25 cellular contexts compared by ENCODE assay signal in genomic region chr18:46310258-46310657, GRCh38.
A peak's percentile ranks its signal among the peaks of the same experiment; 100 is the strongest.
DNase-seq lines count a peak whose midpoint lies in the region; ATAC-seq and TF ChIP-seq lines count a peak whose summit lies in the region.
"Had no signal": no experiment of that assay in that cellular context is flagged by ENCODE, and none has a peak within 500 bp of the region (broad histone marks: within the 10 kb centered on the region; RNA-seq: fewer than 3 reads in every experiment).

No MANE protein-coding gene starts in this region.

- DNase-seq in D341Med (ENCODE audit: low spot score): peak; percentile 33
- peak; percentile 15 for DNase-seq in HT1080 (ENCODE audit: low read depth)
- no peak for DNase-seq in WTC11 (ENCODE audit: low spot score)
- DNase-seq in lung (ENCODE audit: low spot score): peak; percentile 43
- no peak for DNase-seq in OCI-M2 (lab: John Stamatoyannopoulos, UW; ENCODE audit: unreplicated experiment)
- DNase-seq in stimulated activated CD4-positive, alpha-beta T cell treated with anti-CD3 and anti-CD28 coated beads, Interleukin-1b, Interleukin-23, amount 100 ng/mL, for 48 hours: no peak
- DNase-seq: activated CD4-positive, alpha-beta T cell treated with anti-CD3 and anti-CD28 coated beads, Interleukin-2, amount 50 U/mL, for 48 hours; activated CD8-positive, alpha-beta memory T cell treated with anti-CD3 and anti-CD28 coated beads, Interleukin-2, amount 50 U/mL, for 4 hours; C1 segment of cervical spinal cord; Caco-2; EL; NCI-H1048; NCI-H2081 treated with DMSO at 0.1 percent for 48 hours; NCI-H69; ovary; stimulated activated CD4-positive, alpha-beta T cell treated with anti-CD3 and anti-CD28 coated beads, Interleukin-2, amount 100 ng/mL, for 48 hours; T1000 had no signal

- CTCF ChIA-PET in WTC11 (lab: Charles Lee): interaction anchor here (0.6 to 2.6 kb wide), 7 partner anchors 12 to 348 kb away, joined by 3 to 11 read pairs (median 4); no protein-coding TSS in a partner anchor

- no peaks in the 10 kb centered on the region for H3K27me3 Mint-ChIP-seq in WTC11 (ENCODE audit: low read depth)

- no peak for ATAC-seq in WTC11
- ATAC-seq in lung (ENCODE audit: insufficient read depth, low FRiP score): peak; percentile 60
- no peak for ATAC-seq in HG03460 (IDR thresholded peaks at IDR 0.05; ENCODE audit: unreplicated experiment)
- ATAC-seq: activated naive CD4-positive, alpha-beta T cell treated with anti-CD3 and anti-CD28 coated beads, Interleukin-2, amount 50 U/mL, for 72 hours; activated T-helper 17 cell treated with anti-CD3 and anti-CD28 coated beads, Interleukin-2, amount 50 U/mL, for 72 hours; Right ventricle myocardium inferior; stimulated activated effector memory CD8-positive, alpha-beta T cell treated with anti-CD3 and anti-CD28 coated beads, Interleukin-12 subunit alpha, Interleukin-12 subunit beta, amount 100 ng/mL, for 72 hours had no signal

- no peaks in the 10 kb centered on the region for H3K36me3 Mint-ChIP-seq in WTC11
- H3K36me3 Mint-ChIP-seq: natural killer cell treated with Interleukin-12 subunit alpha and Interleukin-12 subunit beta and Interleukin-15 and Interleukin-18, amount 100 ng/mL, for 72 hours; stimulated activated effector memory CD8-positive, alpha-beta T cell treated with anti-CD3 and anti-CD28 coated beads, Interleukin-12 subunit alpha, Interleukin-12 subunit beta, amount 100 ng/mL, for 72 hours had no signal

- no peaks in the 10 kb centered on the region for H3K4me1 ChIP-seq in lung (ENCODE audit: control insufficient read depth in 2 of 2, insufficient read depth in 2 of 2, low read length in 2 of 2)
- H3K4me1 ChIP-seq: Caco-2, right atrium auricular region had no signal

- no peak for TF ChIP-seq CTCF in WTC11 (IDR thresholded peaks at IDR 0.05)
- no peak for TF ChIP-seq CTCF in lung (IDR thresholded peaks at IDR 0.05; ENCODE audit: control extremely low read depth, extremely low read depth)

- WGBS in lung, 2 donors: 87 to 90% methylated on average over 4 of the region's 4 CpGs

- POLR2A ChIA-PET in WTC11 (lab: Charles Lee): interaction anchor here (0.6 kb wide), 1 partner anchor 464 kb away, joined by 5 read pairs; no protein-coding TSS in a partner anchor

- H3K27ac ChIP-seq in lung (ENCODE audit: low read depth in 1 of 2, low read length in 1 of 2): no peak overlapping the region
- H3K27ac ChIP-seq: ovary, right atrium auricular region had no signal

- H3K4me3 ChIP-seq in lung: no peak overlapping the region
- H3K4me3 ChIP-seq: ovary, right atrium auricular region had no signal

- H3K27ac Mint-ChIP-seq in WTC11: no peak overlapping the region
- H3K27ac Mint-ChIP-seq: activated naive CD4-positive, alpha-beta T cell treated with anti-CD3 and anti-CD28 coated beads, Interleukin-2, amount 50 U/mL, for 72 hours; activated T-helper 17 cell treated with anti-CD3 and anti-CD28 coated beads, Interleukin-2, amount 50 U/mL, for 72 hours; natural killer cell treated with Interleukin-12 subunit alpha and Interleukin-12 subunit beta and Interleukin-15 and Interleukin-18, amount 100 ng/mL, for 72 hours; stimulated activated effector memory CD8-positive, alpha-beta T cell treated with anti-CD3 and anti-CD28 coated beads, Interleukin-12 subunit alpha, Interleukin-12 subunit beta, amount 100 ng/mL, for 72 hours had no signal

- no peaks in the 10 kb centered on the region for H3K36me3 ChIP-seq in lung (ENCODE audit: control insufficient read depth in 2 of 2, insufficient read depth in 2 of 2, low read length in 2 of 2)
- H3K36me3 ChIP-seq: ovary, right atrium auricular region had no signal

- peaks cover 21% of the 10 kb centered on the region for H3K4me1 Mint-ChIP-seq in WTC11
- H3K4me1 Mint-ChIP-seq: central memory CD8-positive, alpha-beta T cell had no signal

- no peaks in the 10 kb centered on the region for H3K9me3 ChIP-seq in lung (ENCODE audit: control insufficient read depth in 2 of 2, insufficient read depth in 1 of 2, low read length in 1 of 2)
- H3K9me3 ChIP-seq: Caco-2, ovary, right atrium auricular region had no signal

- no peak overlapping the region for H3K4me3 Mint-ChIP-seq in WTC11
- H3K4me3 Mint-ChIP-seq: activated T-helper 17 cell treated with anti-CD3 and anti-CD28 coated beads, Interleukin-2, amount 50 U/mL, for 72 hours; central memory CD8-positive, alpha-beta T cell; natural killer cell treated with Interleukin-12 subunit alpha and Interleukin-12 subunit beta and Interleukin-15 and Interleukin-18, amount 100 ng/mL, for 72 hours; stimulated activated effector memory CD8-positive, alpha-beta T cell treated with anti-CD3 and anti-CD28 coated beads, Interleukin-12 subunit alpha, Interleukin-12 subunit beta, amount 100 ng/mL, for 72 hours had no signal

- peaks cover 14% of the 10 kb centered on the region for H3K9me3 Mint-ChIP-seq in WTC11
- H3K9me3 Mint-ChIP-seq: central memory CD8-positive, alpha-beta T cell; natural killer cell treated with Interleukin-12 subunit alpha and Interleukin-12 subunit beta and Interleukin-15 and Interleukin-18, amount 100 ng/mL, for 72 hours had no signal

- H3K27me3 ChIP-seq in lung (ENCODE audit: control insufficient read depth, insufficient read depth): no peaks in the 10 kb centered on the region
- H3K27me3 ChIP-seq: ovary, right atrium auricular region had no signal

TF ChIP-seq in WTC11, 78 proteins besides CTCF, POLR2A, EP300 and RAD21:
- TF ChIP-seq, protein P1, sequence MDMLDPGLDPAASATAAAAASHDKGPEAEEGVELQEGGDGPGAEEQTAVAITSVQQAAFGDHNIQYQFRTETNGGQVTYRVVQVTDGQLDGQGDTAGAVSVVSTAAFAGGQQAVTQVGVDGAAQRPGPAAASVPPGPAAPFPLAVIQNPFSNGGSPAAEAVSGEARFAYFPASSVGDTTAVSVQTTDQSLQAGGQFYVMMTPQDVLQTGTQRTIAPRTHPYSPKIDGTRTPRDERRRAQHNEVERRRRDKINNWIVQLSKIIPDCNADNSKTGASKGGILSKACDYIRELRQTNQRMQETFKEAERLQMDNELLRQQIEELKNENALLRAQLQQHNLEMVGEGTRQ (CRISPR knock-in tag; IDR thresholded peaks at IDR 0.05): peak; percentile 46; the same call in 1 of the 2 replicates
- TF ChIP-seq NR3C1 (CRISPR knock-in tag; conservative IDR thresholded peaks at IDR 0.05; ENCODE audit: low read depth): no peak

Comparison
In these comparisons a context has a peak if more than half of its experiments do, and no peak if none do; other contexts are left out.
1. DNase-seq: peak in D341Med (single experiment), HT1080 (single experiment) and lung (single experiment); none in WTC11 (single experiment), OCI-M2 (single experiment) and stimulated activated CD4-positive, alpha-beta T cell treated with anti-CD3 and anti-CD28 coated beads, Interleukin-1b, Interleukin-23, amount 100 ng/mL, for 48 hours (single experiment).